In the genomic region with DNA sequence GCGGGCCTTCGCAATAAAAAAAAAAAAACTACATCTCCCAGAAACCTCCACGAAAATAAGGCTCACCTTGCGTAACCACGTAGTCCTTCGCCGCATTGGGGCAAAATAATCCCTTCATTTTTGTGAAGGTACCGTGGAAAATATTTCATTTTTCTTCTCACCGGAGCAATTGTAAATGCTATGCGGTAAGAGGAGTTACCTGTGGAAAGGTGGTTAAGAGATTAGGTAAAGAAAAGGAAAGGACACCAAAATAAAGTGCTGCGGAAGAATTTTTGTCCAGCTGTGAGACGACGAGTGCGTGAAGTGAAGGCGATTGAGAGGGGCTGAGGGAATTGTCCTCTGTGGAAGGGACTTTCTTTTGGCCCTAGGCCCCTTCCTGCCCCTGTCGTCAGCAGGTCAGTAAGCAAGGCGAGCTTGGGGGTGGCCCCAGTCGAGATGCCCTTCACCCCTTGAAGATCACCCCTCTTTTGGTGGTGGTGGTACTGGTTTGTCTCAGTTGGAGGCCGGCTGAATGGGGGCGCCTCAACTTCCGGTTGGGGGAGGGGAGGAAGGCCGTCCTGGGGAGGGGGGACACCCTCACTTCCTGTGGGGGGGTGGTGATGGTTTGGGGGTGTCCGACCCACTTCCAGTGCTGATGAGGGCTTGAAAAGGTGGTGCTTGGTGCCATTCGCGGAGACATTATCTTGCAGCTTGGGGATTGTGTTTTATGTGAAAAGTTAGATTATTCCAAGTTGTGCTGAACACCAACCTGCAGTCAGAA, we compare ENCODE assay signal across 8 cellular contexts. TPM values are rescaled to one million over a fixed set of nuclear protein-coding genes. Genes with fewer than 3 reads are reported as not detected.
DNase-seq lines count a peak whose midpoint lies in the region; ATAC-seq, FAIRE-seq and TF ChIP-seq lines count a peak whose summit lies in the region.

A gene (plus strand): TSS at position 279 of the 760 bp plus-strand sequence. CDS start 37,520 bp downstream, outside the sequence.

- under 1% methylated on average over 25 of the region's 25 CpGs for WGBS in A549 (ENCODE audit: missing lambda C conversion rate)

- TF ChIP-seq CTCF in A549 (IDR thresholded peaks at IDR 0.05) (peak; percentile 9; the same call in 1 of the 3 replicates), activated B cell treated with CpG ODN at 0.5 μM for 24 hours (IDR thresholded peaks at IDR 0.05) (no peak)

- peak; percentile 61 for FAIRE-seq in A549 (lab: Jason Lieb, UNC)

- H3K27ac ChIP-seq in A549 (peak within 1 kb of the TSS; percentile 84 to 93), caudate nucleus (ENCODE audit: low read depth, low read length) (peak within 1 kb of the TSS; percentile 95)

- CTCF ChIA-PET in A549 (lab: Yijun Ruan, JAX): interaction anchor here (0.7 to 2.1 kb wide), 7 partner anchors 9 to 385 kb away, joined by 3 to 9 read pairs (median 6); no protein-coding TSS in a partner anchor
- CTCF ChIA-PET in activated B cell treated with CpG ODN at 0.5 μM for 24 hours (lab: Charles Lee): interaction anchor here (0.9 to 2.2 kb wide), 2 partner anchors 41 to 233 kb away, joined by 3 to 8 read pairs; no protein-coding TSS in a partner anchor

- H3K9me3 ChIP-seq in A549: no peaks in the 10 kb centered on the region

- peak within 1 kb of the TSS; percentile 76 for H3K4me3 ChIP-seq in A549

- POLR2A ChIA-PET in A549 (lab: Yijun Ruan, JAX): interaction anchor here (0.7 to 1.2 kb wide), 3 partner anchors 10 to 114 kb away, joined by 3 to 5 read pairs (median 4); no protein-coding TSS in a partner anchor
- POLR2A ChIA-PET in activated B cell treated with CpG ODN at 0.5 μM for 24 hours (lab: Charles Lee): interaction anchor here (0.7 to 2.3 kb wide), 8 partner anchors 11 to 490 kb away, joined by 3 to 11 read pairs (median 4); a partner anchor contains a TSS

- intact Hi-C loops in activated B cell treated with CpG ODN at 0.5 μM for 24 hours (cut with micrococcal nuclease): loop anchor here (1.0 to 10.0 kb wide), 8 partner anchors 11 to 1578 kb away; a partner anchor contains a TSS

- H3K9me3 Mint-ChIP-seq in activated B cell treated with CpG ODN at 0.5 μM for 24 hours: no peaks in the 10 kb centered on the region

- ATAC-seq in A549 (peak; percentile 58 to 72), GM18861 (IDR thresholded peaks at IDR 0.05; ENCODE audit: unreplicated experiment) (peak; percentile 30), HG03103 (IDR thresholded peaks at IDR 0.05; ENCODE audit: low read depth, unreplicated experiment) (peak; percentile 23), activated B cell treated with CpG ODN at 0.5 μM for 24 hours (ENCODE audit: low read depth) (peak; percentile 40)

- H3K4me2 ChIP-seq in A549: peak within 1 kb of the TSS; percentile 76

- peaks cover 52% of the 10 kb centered on the region for H3K4me1 Mint-ChIP-seq in activated B cell treated with CpG ODN at 0.5 μM for 24 hours

- H3K4me1 ChIP-seq in A549: peaks cover 29% of the 10 kb centered on the region

- peak within 1 kb of the TSS; percentile 97 for H3K4me3 Mint-ChIP-seq in activated B cell treated with CpG ODN at 0.5 μM for 24 hours

- no peak for TF ChIP-seq EP300 in A549 (IDR thresholded peaks at IDR 0.05)

- TF ChIP-seq RAD21 in A549 (conservative IDR thresholded peaks at IDR 0.05 in 1 of 2, IDR thresholded peaks at IDR 0.05 in 1 of 2): no peak

- H3K27ac Mint-ChIP-seq in activated B cell treated with CpG ODN at 0.5 μM for 24 hours: peak within 1 kb of the TSS; percentile 98

- peak; percentile 66 for TF ChIP-seq POLR2A in A549 (IDR thresholded peaks at IDR 0.05; ENCODE audit: low read length)

- no peaks in the 10 kb centered on the region for H3K27me3 Mint-ChIP-seq in activated B cell treated with CpG ODN at 0.5 μM for 24 hours

- H3K36me3 Mint-ChIP-seq in activated B cell treated with CpG ODN at 0.5 μM for 24 hours (ENCODE audit: low read depth): peaks cover 16% of the 10 kb centered on the region

- DNase-seq in A549 (ENCODE audit: low read depth in 1 of 2, low spot score in 1 of 2) (peak; percentile 80 to 93), NCI-H2227 (lab: John Stamatoyannopoulos, UW; ENCODE audit: unreplicated experiment) (peak; percentile 82), activated B cell treated with CpG ODN at 0.5 μM for 24 hours (peak; percentile 49), caudate nucleus (lab: John Stamatoyannopoulos, UW) (peak in 54 of 61 donors; percentile 11 to 80 (median 54)), islet precursor cell (peak; percentile 69)
- DNase-seq in stimulated activated CD4-positive, alpha-beta T cell treated with anti-CD3 and anti-CD28 coated beads, Interleukin-12 subunit alpha, Interleukin-12 subunit beta, amount 100 ng/mL, for 4 hours: peak; percentile 53

TF ChIP-seq in A549, 52 proteins besides CTCF, POLR2A, EP300 and RAD21 (continues in another document):
- TF ChIP-seq HEYL (CRISPR knock-in tag; IDR thresholded peaks at IDR 0.05) (no peak), FOSB (CRISPR knock-in tag; IDR thresholded peaks at IDR 0.05) (no peak), ZNF302 (CRISPR knock-in tag; IDR thresholded peaks at IDR 0.05) (no peak), CEBPB (IDR thresholded peaks at IDR 0.05) (peak; percentile 98 to 99), HOXB13 (CRISPR knock-in tag; IDR thresholded peaks at IDR 0.05; ENCODE audit: low read depth) (0 out of 2 replicates have a peak, but pooled peaks have one; percentile 63), ESRRA (IDR thresholded peaks at IDR 0.05; ENCODE audit: borderline replicate concordance, low read length) (no peak), HOXB5 (CRISPR knock-in tag; IDR thresholded peaks at IDR 0.05) (peak; percentile 35; the same call in 1 of the 2 replicates), CBX8 (IDR thresholded peaks at IDR 0.05) (no peak), MYC (IDR thresholded peaks at IDR 0.05; ENCODE audit: borderline replicate concordance, low read length) (no peak), NR3C1 (IDR thresholded peaks at IDR 0.05) (no peak)
- TF ChIP-seq, protein P1, sequence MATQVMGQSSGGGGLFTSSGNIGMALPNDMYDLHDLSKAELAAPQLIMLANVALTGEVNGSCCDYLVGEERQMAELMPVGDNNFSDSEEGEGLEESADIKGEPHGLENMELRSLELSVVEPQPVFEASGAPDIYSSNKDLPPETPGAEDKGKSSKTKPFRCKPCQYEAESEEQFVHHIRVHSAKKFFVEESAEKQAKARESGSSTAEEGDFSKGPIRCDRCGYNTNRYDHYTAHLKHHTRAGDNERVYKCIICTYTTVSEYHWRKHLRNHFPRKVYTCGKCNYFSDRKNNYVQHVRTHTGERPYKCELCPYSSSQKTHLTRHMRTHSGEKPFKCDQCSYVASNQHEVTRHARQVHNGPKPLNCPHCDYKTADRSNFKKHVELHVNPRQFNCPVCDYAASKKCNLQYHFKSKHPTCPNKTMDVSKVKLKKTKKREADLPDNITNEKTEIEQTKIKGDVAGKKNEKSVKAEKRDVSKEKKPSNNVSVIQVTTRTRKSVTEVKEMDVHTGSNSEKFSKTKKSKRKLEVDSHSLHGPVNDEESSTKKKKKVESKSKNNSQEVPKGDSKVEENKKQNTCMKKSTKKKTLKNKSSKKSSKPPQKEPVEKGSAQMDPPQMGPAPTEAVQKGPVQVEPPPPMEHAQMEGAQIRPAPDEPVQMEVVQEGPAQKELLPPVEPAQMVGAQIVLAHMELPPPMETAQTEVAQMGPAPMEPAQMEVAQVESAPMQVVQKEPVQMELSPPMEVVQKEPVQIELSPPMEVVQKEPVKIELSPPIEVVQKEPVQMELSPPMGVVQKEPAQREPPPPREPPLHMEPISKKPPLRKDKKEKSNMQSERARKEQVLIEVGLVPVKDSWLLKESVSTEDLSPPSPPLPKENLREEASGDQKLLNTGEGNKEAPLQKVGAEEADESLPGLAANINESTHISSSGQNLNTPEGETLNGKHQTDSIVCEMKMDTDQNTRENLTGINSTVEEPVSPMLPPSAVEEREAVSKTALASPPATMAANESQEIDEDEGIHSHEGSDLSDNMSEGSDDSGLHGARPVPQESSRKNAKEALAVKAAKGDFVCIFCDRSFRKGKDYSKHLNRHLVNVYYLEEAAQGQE (IDR thresholded peaks at IDR 0.05): peak; percentile 27; the same call in 1 of the 2 replicates
- TF ChIP-seq, protein P2, sequence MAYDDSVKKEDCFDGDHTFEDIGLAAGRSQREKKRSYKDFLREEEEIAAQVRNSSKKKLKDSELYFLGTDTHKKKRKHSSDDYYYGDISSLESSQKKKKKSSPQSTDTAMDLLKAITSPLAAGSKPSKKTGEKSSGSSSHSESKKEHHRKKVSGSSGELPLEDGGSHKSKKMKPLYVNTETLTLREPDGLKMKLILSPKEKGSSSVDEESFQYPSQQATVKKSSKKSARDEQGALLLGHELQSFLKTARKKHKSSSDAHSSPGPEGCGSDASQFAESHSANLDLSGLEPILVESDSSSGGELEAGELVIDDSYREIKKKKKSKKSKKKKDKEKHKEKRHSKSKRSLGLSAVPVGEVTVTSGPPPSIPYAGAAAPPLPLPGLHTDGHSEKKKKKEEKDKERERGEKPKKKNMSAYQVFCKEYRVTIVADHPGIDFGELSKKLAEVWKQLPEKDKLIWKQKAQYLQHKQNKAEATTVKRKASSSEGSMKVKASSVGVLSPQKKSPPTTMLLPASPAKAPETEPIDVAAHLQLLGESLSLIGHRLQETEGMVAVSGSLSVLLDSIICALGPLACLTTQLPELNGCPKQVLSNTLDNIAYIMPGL (CRISPR knock-in tag; IDR thresholded peaks at IDR 0.05; ENCODE audit: borderline replicate concordance): peak; percentile 59; the same call in 1 of the 2 replicates
- TF ChIP-seq, protein P3, sequence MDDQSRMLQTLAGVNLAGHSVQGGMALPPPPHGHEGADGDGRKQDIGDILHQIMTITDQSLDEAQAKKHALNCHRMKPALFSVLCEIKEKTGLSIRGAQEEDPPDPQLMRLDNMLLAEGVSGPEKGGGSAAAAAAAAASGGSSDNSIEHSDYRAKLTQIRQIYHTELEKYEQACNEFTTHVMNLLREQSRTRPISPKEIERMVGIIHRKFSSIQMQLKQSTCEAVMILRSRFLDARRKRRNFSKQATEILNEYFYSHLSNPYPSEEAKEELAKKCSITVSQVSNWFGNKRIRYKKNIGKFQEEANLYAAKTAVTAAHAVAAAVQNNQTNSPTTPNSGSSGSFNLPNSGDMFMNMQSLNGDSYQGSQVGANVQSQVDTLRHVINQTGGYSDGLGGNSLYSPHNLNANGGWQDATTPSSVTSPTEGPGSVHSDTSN (IDR thresholded peaks at IDR 0.05): peak; percentile 91
- TF ChIP-seq, protein P4, sequence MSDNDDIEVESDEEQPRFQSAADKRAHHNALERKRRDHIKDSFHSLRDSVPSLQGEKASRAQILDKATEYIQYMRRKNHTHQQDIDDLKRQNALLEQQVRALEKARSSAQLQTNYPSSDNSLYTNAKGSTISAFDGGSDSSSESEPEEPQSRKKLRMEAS (IDR thresholded peaks at IDR 0.05): peak; percentile 51; the same call in 1 of the 2 replicates

RNA-seq across cellular contexts. Expression of the gene that starts here (rescaled TPM):
- polyA plus RNA-seq in A549 (2011; rRNA removed): 77.2 and 85.1 TPM in 2 replicates
- 21.9 and 22.8 TPM in 2 replicates for polyA plus RNA-seq in A549 (2012; cell fraction: cytosol; rRNA removed)
- 21.7 and 24.5 TPM in 2 replicates for polyA plus RNA-seq in A549 (2012; cell fraction: nucleus; rRNA removed)
- 29.1 to 33.2 TPM (median 29.5 TPM) in 3 replicates for polyA plus RNA-seq in A549 (2017; fragmentation: RNase III; extraction: RNeasy Plus Mini Kit Qiagen cat#74134 plus additional on column Dnase treatment)
- 42.6 and 67.6 TPM in 2 replicates for polyA minus RNA-seq in A549 (2011; rRNA and poly(A)+ RNA removed)
- 53.9 and 56.5 TPM in 2 replicates for total RNA-seq in activated B cell treated with CpG ODN at 0.5 μM for 24 hours

Comparison
In these comparisons a context has a peak if more than half of its experiments do, and no peak if none do; other contexts are left out.
1. Peak in every context shown above with its lines: DNase-seq, ATAC-seq, H3K4me3 ChIP-seq and H3K27ac ChIP-seq.